In genomic region chr13:49497272-49497671, GRCh38 we compare ENCODE assay signal across 12 cellular contexts. TPM values are rescaled to one million over a fixed set of nuclear protein-coding genes. Genes with fewer than 3 reads are reported as not detected.
DNase-seq lines count a peak whose midpoint lies in the region; ATAC-seq and TF ChIP-seq lines count a peak whose summit lies in the region.
"Had no signal": no experiment of that assay in that cellular context is flagged by ENCODE, and none has a peak within 500 bp of the region (broad histone marks: within the 10 kb centered on the region; RNA-seq: fewer than 3 reads in every experiment).

No MANE protein-coding gene starts in this region.

- no peaks in the 10 kb centered on the region for H3K9me3 Mint-ChIP-seq in Caco-2 (ENCODE audit: unreplicated experiment)

- H3K9me2 ChIP-seq in Loucy (replicated peaks; ENCODE audit: low read depth, low read length), result no peaks in the 10 kb centered on the region

- intact Hi-C loops in Caco-2 (cut with micrococcal nuclease; ENCODE audit: unreplicated experiment), result no loop called here
- intact Hi-C loops in breast epithelium (cut with DNase I; ENCODE audit: low total_unique reads), result no loop called here
- intact Hi-C loops in psoas muscle (cut with DNase I), result loop anchor here (2.0 to 10.0 kb wide), 2 partner anchors 52 to 108 kb away; partner anchors contain the start of genes CAB39L (in 1 of the 2) and SETDB2 (in 1 of the 2)

- WGBS in psoas muscle, 3 donors, result 70 to 79% (median 70%) methylated on average over 5 of the region's 5 CpGs

- H4K20me1 ChIP-seq in Loucy (ENCODE audit: insufficient read depth, low read length, poor library complexity, severe bottlenecking), result no peaks in the 10 kb centered on the region

- H3K9ac ChIP-seq in Loucy (ENCODE audit: low read depth, low read length, poor library complexity, severe bottlenecking), result no peak overlapping the region

- no peak for TF ChIP-seq CTCF in Caco-2 (IDR thresholded peaks at IDR 0.05; ENCODE audit: insufficient read depth in 1 of 2, low read depth in 1 of 2, low read length in 1 of 2, severe bottlenecking in 1 of 2, unreplicated experiment in 1 of 2)
- TF ChIP-seq CTCF in Loucy (conservative IDR thresholded peaks at IDR 0.05; ENCODE audit: low read length), result no peak
- no peak for TF ChIP-seq CTCF in breast epithelium (IDR thresholded peaks at IDR 0.05)
- no peak for TF ChIP-seq CTCF in psoas muscle (IDR thresholded peaks at IDR 0.05)

- CTCF ChIA-PET in Caco-2 (lab: Charles Lee), result no interaction called here

- POLR2A ChIA-PET in Caco-2 (lab: Charles Lee), result no interaction called here

- H3K4me2 ChIP-seq in Loucy (ENCODE audit: low read depth, low read length, poor library complexity, severe bottlenecking), result peak overlapping the region; percentile 79

- H3K27me3 Mint-ChIP-seq in Caco-2 (ENCODE audit: insufficient read depth, unreplicated experiment), result no peaks in the 10 kb centered on the region

- H3K27ac ChIP-seq in breast epithelium, result peak overlapping the region; percentile 63 to 96
- peak overlapping the region; percentile 94 for H3K27ac ChIP-seq in psoas muscle

- H3K79me2 ChIP-seq in Loucy (ENCODE audit: insufficient read depth, low read length), result no peaks in the 10 kb centered on the region

- no peak for DNase-seq in Caco-2
- peak in 1 of 2 donors; percentile 18 for DNase-seq in breast epithelium (ENCODE audit: low spot score in 2 of 2)
- no peak for DNase-seq in psoas muscle
- no peak for DNase-seq in NCI-H1417 (lab: John Stamatoyannopoulos, UW)
- DNase-seq: colonic mucosa, glutamatergic neuron, NCI-H2107 had no signal

- no peak overlapping the region for H3K27ac Mint-ChIP-seq in Caco-2 (ENCODE audit: unreplicated experiment)

- H3K4me1 Mint-ChIP-seq in Caco-2 (ENCODE audit: low read depth, unreplicated experiment), result no peaks in the 10 kb centered on the region

- H3K27me3 ChIP-seq in Caco-2 (replicated peaks; ENCODE audit: control insufficient read depth, insufficient read depth, low read length) (no peaks in the 10 kb centered on the region), Loucy (ENCODE audit: insufficient read depth, low read length, poor library complexity, severe bottlenecking) (no peaks in the 10 kb centered on the region), breast epithelium (no peaks in the 10 kb centered on the region), psoas muscle (ENCODE audit: insufficient read depth in 3 of 3, low read length in 2 of 3) (no peaks in the 10 kb centered on the region)
- H3K27me3 ChIP-seq: colonic mucosa had no signal

- H3K36me3 ChIP-seq in Caco-2 (ENCODE audit: control insufficient read depth, insufficient read depth, low read length), result no peaks in the 10 kb centered on the region
- H3K36me3 ChIP-seq in Loucy (ENCODE audit: insufficient read depth, low read length), result no peaks in the 10 kb centered on the region
- H3K36me3 ChIP-seq in breast epithelium, result no peaks in the 10 kb centered on the region
- H3K36me3 ChIP-seq in psoas muscle (ENCODE audit: insufficient read depth in 1 of 2, low read depth in 1 of 2), result peaks cover 0 to 3% of the 10 kb centered on the region in 2 donors
- H3K36me3 ChIP-seq: colonic mucosa had no signal

- H3K4me1 ChIP-seq in Caco-2, result no peaks in the 10 kb centered on the region
- peaks cover 9% of the 10 kb centered on the region for H3K4me1 ChIP-seq in Loucy (ENCODE audit: insufficient read depth, low read length, poor library complexity, severe bottlenecking)
- H3K4me1 ChIP-seq in breast epithelium, result no peaks in the 10 kb centered on the region
- H3K4me1 ChIP-seq in psoas muscle, result peaks cover 4% of the 10 kb centered on the region
- H3K4me1 ChIP-seq: colonic mucosa had no signal

- no peak overlapping the region for H3K4me3 ChIP-seq in Caco-2 (ENCODE audit: low read depth, low read length)
- peak overlapping the region; percentile 7 for H3K4me3 ChIP-seq in Loucy (ENCODE audit: low read length, poor library complexity, severe bottlenecking)
- no peak overlapping the region for H3K4me3 ChIP-seq in breast epithelium
- no peak overlapping the region for H3K4me3 ChIP-seq in psoas muscle
- H3K4me3 ChIP-seq: colonic mucosa, lung had no signal

- H3F3A ChIP-seq in Loucy (ENCODE audit: low read depth), result peaks cover 8% of the 10 kb centered on the region; the same call in 1 of the 2 replicates

- H3K9me3 ChIP-seq in Caco-2, result no peaks in the 10 kb centered on the region
- no peaks in the 10 kb centered on the region for H3K9me3 ChIP-seq in Loucy (ENCODE audit: insufficient read depth, low read depth, low read length)
- H3K9me3 ChIP-seq in breast epithelium, result no peaks in the 10 kb centered on the region
- no peaks in the 10 kb centered on the region for H3K9me3 ChIP-seq in psoas muscle
- H3K9me3 ChIP-seq: colonic mucosa had no signal

- no peaks in the 10 kb centered on the region for H3K36me3 Mint-ChIP-seq in Caco-2 (ENCODE audit: insufficient read depth, unreplicated experiment)

- ATAC-seq in psoas muscle (no peak), GM18511 (IDR thresholded peaks at IDR 0.05; ENCODE audit: unreplicated experiment) (no peak), HG03280 (IDR thresholded peaks at IDR 0.05; ENCODE audit: unreplicated experiment) (no peak), GM19463 (IDR thresholded peaks at IDR 0.05; ENCODE audit: unreplicated experiment) (no peak)

- no peak overlapping the region for H3K4me3 Mint-ChIP-seq in Caco-2 (ENCODE audit: unreplicated experiment)

- BruUV-seq in Caco-2 (replicated peaks; lab: Mats Ljungman, UMichigan), result TSS peak; percentile 18

- TF ChIP-seq POLR2A in breast epithelium (IDR thresholded peaks at IDR 0.05), result no peak

- no peak overlapping the region for H2AFZ ChIP-seq in Loucy (ENCODE audit: low read length)

RNA-seq across cellular contexts. Expression of gene PHF11, which starts 1.5 kb away (rescaled TPM):
- 1.8 and 2.3 TPM in 2 replicates for total RNA-seq in Caco-2 (2022)
- total RNA-seq in breast epithelium, result 10 to 100 TPM; 33.8 to 56.5 (median 52.1) TPM
- total RNA-seq in psoas muscle, result 10 to 100 TPM in 2 of 4 donors, 1 to 10 TPM in 2; 8.2 to 14.7 (median 10.1) TPM
- polyA plus RNA-seq in psoas muscle, result 10 to 100 TPM in 2 of 3 donors, 1 to 10 TPM in 1; 8.8 to 17.8 (median 12.0) TPM

RNA-seq across cellular contexts. Expression of gene SETDB2, which starts 53.2 kb away (rescaled TPM):
- total RNA-seq in Caco-2 (2022), result 14.7 and 15.5 TPM in 2 replicates
- total RNA-seq in breast epithelium, result 10 to 100 TPM in 2 of 3 donors, 1 to 10 TPM in 1; 9.9 to 17.0 (median 12.8) TPM
- total RNA-seq in psoas muscle, result 1 to 10 TPM; 1.7 to 7.9 (median 5.5) TPM
- polyA plus RNA-seq in psoas muscle, result 1 to 10 TPM; 2.1 to 5.4 (median 2.5) TPM

RNA-seq across cellular contexts. Expression of gene CAB39L, which starts 53.4 kb away (rescaled TPM):
- total RNA-seq in Caco-2 (2022) (40.6 and 48.6 TPM in 2 replicates), breast epithelium (10 to 100 TPM; 40.0 to 92.1 (median 44.8) TPM), psoas muscle (1 to 10 TPM; 1.8 to 6.1 (median 4.2) TPM)
- 10 to 100 TPM in 1 of 3 donors, 1 to 10 TPM in 2; 1.5 to 13.3 (median 2.6) TPM for polyA plus RNA-seq in psoas muscle

Comparison
In these comparisons a context has a peak if more than half of its experiments do, and no peak if none do; other contexts are left out.
1. intact Hi-C loops: an anchor here in psoas muscle (2.0 to 10.0 kb wide); none called in Caco-2 and breast epithelium.